In genomic region chr3:43298292-43298691, GRCh38 we compare ENCODE assay signal across 13 cellular contexts. TPM values are rescaled to one million over a fixed set of nuclear protein-coding genes. Genes with fewer than 3 reads are reported as not detected.
DNase-seq lines count a peak whose midpoint lies in the region; ATAC-seq and TF ChIP-seq lines count a peak whose summit lies in the region.
"Had no signal": no experiment of that assay in that cellular context is flagged by ENCODE, and none has a peak within 500 bp of the region (broad histone marks: within the 10 kb centered on the region; RNA-seq: fewer than 3 reads in every experiment).

No MANE protein-coding gene starts in this region.

- no peaks in the 10 kb centered on the region for H3K9me3 Mint-ChIP-seq in natural killer cell
- H3K9me3 Mint-ChIP-seq in endothelial cell (ENCODE audit: unreplicated experiment), result no peaks in the 10 kb centered on the region
- H3K9me3 Mint-ChIP-seq in endodermal cell, result no peaks in the 10 kb centered on the region

- H3K36me3 Mint-ChIP-seq in natural killer cell (peaks cover 2% of the 10 kb centered on the region), endothelial cell (ENCODE audit: low read depth, unreplicated experiment) (peaks cover 16% of the 10 kb centered on the region), endodermal cell (ENCODE audit: low read depth) (peaks cover 6% of the 10 kb centered on the region)

- H3K4me1 Mint-ChIP-seq in natural killer cell (peaks cover 69 to 79% of the 10 kb centered on the region in 2 donors), endothelial cell (ENCODE audit: unreplicated experiment) (peaks cover 46% of the 10 kb centered on the region), endodermal cell (peaks cover 3% of the 10 kb centered on the region)

- H3K27me3 Mint-ChIP-seq in natural killer cell (ENCODE audit: low read depth in 2 of 2) (no peaks in the 10 kb centered on the region), endothelial cell (ENCODE audit: unreplicated experiment) (no peaks in the 10 kb centered on the region), endodermal cell (ENCODE audit: insufficient read depth) (no peaks in the 10 kb centered on the region)

- peaks cover 0 to 97% (median 19%) of the 10 kb centered on the region in 11 experiments; a peak in 12 of 22 replicates for H4K20me1 ChIP-seq in BLaER1 treated with 17β-estradiol and CSF1 and Interleukin-3, amounts not matched to agents 10 nM and 100 nM
- peaks cover 19% of the 10 kb centered on the region for H4K20me1 ChIP-seq in DND-41 (ENCODE audit: insufficient read depth, low read length)

- peak overlapping the region; percentile 87 for H3K4me3 Mint-ChIP-seq in natural killer cell
- no peak overlapping the region for H3K4me3 Mint-ChIP-seq in endothelial cell (ENCODE audit: unreplicated experiment)
- no peak overlapping the region for H3K4me3 Mint-ChIP-seq in endodermal cell

- TF ChIP-seq POLR2A in body of pancreas (IDR thresholded peaks at IDR 0.05), result no peak

- intact Hi-C loops in body of pancreas (cut with DNase I), result no loop called here
- intact Hi-C loops in natural killer cell (cut with micrococcal nuclease), result no loop called here

- H3K4me1 ChIP-seq in BLaER1 treated with 17β-estradiol and CSF1 and Interleukin-3, amounts not matched to agents 10 nM and 100 nM, result peaks cover 30 to 66% (median 43%) of the 10 kb centered on the region in 10 experiments
- H3K4me1 ChIP-seq in DND-41 (ENCODE audit: insufficient read depth, low read length) (peaks cover 47% of the 10 kb centered on the region), body of pancreas (peaks cover 87% of the 10 kb centered on the region), endodermal cell (ENCODE audit: control insufficient read depth, insufficient read depth, low read length) (no peaks in the 10 kb centered on the region)

- peak overlapping the region in 6 of 11 experiments; percentile 13 to 81 (median 58); a peak in 10 of 22 replicates for H3K27ac ChIP-seq in BLaER1 treated with 17β-estradiol and CSF1 and Interleukin-3, amounts not matched to agents 10 nM and 100 nM
- peak overlapping the region; percentile 60 for H3K27ac ChIP-seq in DND-41 (ENCODE audit: low read length)
- peak overlapping the region in 3 of 4 donors; percentile 31 to 60 (median 44) for H3K27ac ChIP-seq in body of pancreas
- H3K27ac ChIP-seq in endodermal cell (ENCODE audit: low read depth, low read length), result no peak overlapping the region
- H3K27ac ChIP-seq: esophagus muscularis mucosa, lower lobe of right lung had no signal

- ATAC-seq in DND-41 (ENCODE audit: insufficient read depth, low read depth), result no peak
- peak; percentile 53 for ATAC-seq in body of pancreas
- ATAC-seq in natural killer cell, result no peak
- ATAC-seq: activated CD4-positive, CD25-positive, alpha-beta regulatory T cell treated with anti-CD3 and anti-CD28 coated beads, Interleukin-2, amount 50 U/mL, for 24 hours had no signal

- H3K27ac Mint-ChIP-seq in natural killer cell (peak overlapping the region; percentile 82 to 97), endothelial cell (ENCODE audit: unreplicated experiment) (no peak overlapping the region), endodermal cell (no peak overlapping the region)

- no peak overlapping the region for H3K9ac ChIP-seq in BLaER1 treated with 17β-estradiol and CSF1 and Interleukin-3, amounts not matched to agents 10 nM and 100 nM
- H3K9ac ChIP-seq in DND-41 (ENCODE audit: low read depth, low read length), result no peak overlapping the region
- no peak overlapping the region for H3K9ac ChIP-seq in endodermal cell (ENCODE audit: extremely low read depth, low read length, poor library complexity, severe bottlenecking)

- no peak overlapping the region for H2AFZ ChIP-seq in DND-41 (ENCODE audit: low read depth, low read length)

- TF ChIP-seq CTCF in DND-41 (IDR thresholded peaks at IDR 0.05; ENCODE audit: borderline replicate concordance, extremely low read depth, low read length, poor library complexity, severe bottlenecking) (no peak), body of pancreas (IDR thresholded peaks at IDR 0.05) (no peak), natural killer cell (IDR thresholded peaks at IDR 0.05) (no peak), endothelial cell (IDR thresholded peaks at IDR 0.05; ENCODE audit: unreplicated experiment) (no peak), endodermal cell (conservative IDR thresholded peaks at IDR 0.05) (no peak)

- H3K27me3 ChIP-seq in BLaER1 treated with 17β-estradiol and CSF1 and Interleukin-3, amounts not matched to agents 10 nM and 100 nM, result no peaks in the 10 kb centered on the region
- H3K27me3 ChIP-seq in DND-41 (ENCODE audit: insufficient read depth, low read length, poor library complexity), result no peaks in the 10 kb centered on the region
- no peaks in the 10 kb centered on the region for H3K27me3 ChIP-seq in body of pancreas
- H3K27me3 ChIP-seq in endodermal cell (ENCODE audit: control insufficient read depth, insufficient read depth, low read length, poor library complexity, severe bottlenecking), result no peaks in the 10 kb centered on the region
- H3K27me3 ChIP-seq: esophagus muscularis mucosa had no signal

- 35 to 37% methylated on average over 2 of the region's 2 CpGs for WGBS in body of pancreas, 2 donors
- 95 to 100% methylated on average over 1 to 2 of the region's 2 CpGs for WGBS in endodermal cell (ENCODE audit: insufficient coverage in 1 of 2, insufficient read length in 1 of 2), 2 experiments

- peaks cover 10 to 58% (median 31%) of the 10 kb centered on the region in 11 experiments for H3K36me3 ChIP-seq in BLaER1 treated with 17β-estradiol and CSF1 and Interleukin-3, amounts not matched to agents 10 nM and 100 nM
- H3K36me3 ChIP-seq in DND-41 (ENCODE audit: insufficient read depth, low read length) (peaks cover 16% of the 10 kb centered on the region), body of pancreas (replicated peaks in 1 of 2; ENCODE audit: insufficient read depth in 1 of 2, low read depth in 2 of 2) (no peaks in the 10 kb centered on the region), endodermal cell (ENCODE audit: control insufficient read depth, insufficient read depth, low read length) (peaks cover 4% of the 10 kb centered on the region)

- H3K79me2 ChIP-seq in DND-41 (ENCODE audit: insufficient read depth, low read length), result peaks cover 93% of the 10 kb centered on the region

- DNase-seq in DND-41 (no peak), body of pancreas (peak; percentile 34 to 62 (median 50)), natural killer cell (no peak), endothelial cell (ENCODE audit: low spot score) (no peak), endodermal cell (no peak)
- no peak for DNase-seq in activated CD4-positive, CD25-positive, alpha-beta regulatory T cell treated with anti-CD3 and anti-CD28 coated beads, Interleukin-2, amount 50 U/mL, for 72 hours
- DNase-seq: EL, hippocampal formation, lower lobe of right lung, NCI-H1105 had no signal

- no peaks in the 10 kb centered on the region for H3K9me3 ChIP-seq in BLaER1 treated with 17β-estradiol and CSF1 and Interleukin-3, amounts not matched to agents 10 nM and 100 nM (replicated peaks in 1 of 11)
- H3K9me3 ChIP-seq in DND-41 (ENCODE audit: insufficient read depth, low read length, severe bottlenecking), result no peaks in the 10 kb centered on the region
- H3K9me3 ChIP-seq in body of pancreas, result no peaks in the 10 kb centered on the region
- no peaks in the 10 kb centered on the region for H3K9me3 ChIP-seq in endodermal cell (ENCODE audit: control insufficient read depth, low read length)
- H3K9me3 ChIP-seq: esophagus muscularis mucosa, lower lobe of right lung had no signal

- peak overlapping the region in 9 of 11 experiments; percentile 7 to 97 (median 47); a peak in 13 of 22 replicates for H3K4me2 ChIP-seq in BLaER1 treated with 17β-estradiol and CSF1 and Interleukin-3, amounts not matched to agents 10 nM and 100 nM
- no peak overlapping the region for H3K4me2 ChIP-seq in DND-41 (ENCODE audit: insufficient read depth, low read length)

- no peak overlapping the region for H3K4me3 ChIP-seq in BLaER1 treated with 17β-estradiol and CSF1 and Interleukin-3, amounts not matched to agents 10 nM and 100 nM
- H3K4me3 ChIP-seq in DND-41 (ENCODE audit: low read depth in 1 of 2, low read length in 2 of 2) (no peak overlapping the region), body of pancreas (no peak overlapping the region), endodermal cell (ENCODE audit: low read length) (no peak overlapping the region)
- H3K4me3 ChIP-seq: esophagus muscularis mucosa, lower lobe of right lung had no signal

RNA-seq across cellular contexts. Expression of gene SNRK, which starts 12.0 kb away (rescaled TPM):
- total RNA-seq in body of pancreas (10 to 100 TPM; 22.4 to 25.7 TPM), natural killer cell (100 to 1,000 TPM; 177 to 209 (median 186) TPM), endothelial cell (ENCODE audit: unreplicated experiment) (139 TPM), endodermal cell (10 to 100 TPM; 19.4 TPM)
- 13.3 TPM for polyA plus RNA-seq in endodermal cell (2013, experiment 1 of 2)
- 13.5 TPM for polyA plus RNA-seq in endodermal cell (2013, experiment 2 of 2)

Comparison
In these comparisons a context has a peak if more than half of its experiments do, and no peak if none do; other contexts are left out.
1. DNase-seq: peak in body of pancreas (4 of 4); none in DND-41 (single experiment), natural killer cell (single experiment), endothelial cell (single experiment), activated CD4-positive, CD25-positive, alpha-beta regulatory T cell treated with anti-CD3 and anti-CD28 coated beads, Interleukin-2, amount 50 U/mL, for 72 hours (single experiment) and endodermal cell (single experiment).
2. H3K27ac Mint-ChIP-seq: peak in natural killer cell (2 of 2); none in endothelial cell (single experiment) and endodermal cell (single experiment).